Comparison of ENCODE assay signal across 10 cellular contexts in genomic region chr14:75022655-75023054, GRCh38. TPM values are rescaled to one million over a fixed set of nuclear protein-coding genes. Genes with fewer than 3 reads are reported as not detected.
A peak's percentile ranks its signal among the peaks of the same experiment; 100 is the strongest.
DNase-seq lines count a peak whose midpoint lies in the region; ATAC-seq and TF ChIP-seq lines count a peak whose summit lies in the region.
"Had no signal": no experiment of that assay in that cellular context is flagged by ENCODE, and none has a peak within 500 bp of the region (broad histone marks: within the 10 kb centered on the region; RNA-seq: fewer than 3 reads in every experiment).

No MANE protein-coding gene starts in this region.

- H3K36me3 ChIP-seq in Panc1 (ENCODE audit: control insufficient read depth, insufficient read depth, low read length): peaks cover 14% of the 10 kb centered on the region
- peaks cover 11 to 13% of the 10 kb centered on the region in 2 donors for H3K36me3 ChIP-seq in thyroid gland

- H3K27me3 ChIP-seq in Panc1 (ENCODE audit: control insufficient read depth, insufficient read depth, low read length) (no peaks in the 10 kb centered on the region), thyroid gland (no peaks in the 10 kb centered on the region)

- WGBS in thyroid gland, 2 donors: 64 to 71% methylated on average over 8 of the region's 8 CpGs

- CTCF ChIA-PET in Panc1 (lab: Charles Lee): interaction anchor here (0.5 to 0.7 kb wide), 2 partner anchors 288 to 728 kb away, joined by 3 to 5 read pairs; no protein-coding TSS in a partner anchor

- POLR2A ChIA-PET in Panc1 (lab: Charles Lee): no interaction called here

- no peak overlapping the region for H3K4me3 ChIP-seq in Panc1 (ENCODE audit: low read depth in 2 of 2, low read length in 2 of 2)
- H3K4me3 ChIP-seq in fibroblast of the aortic adventitia (ENCODE audit: low read depth, low read length): no peak overlapping the region
- no peak overlapping the region for H3K4me3 ChIP-seq in thyroid gland (replicated peaks in 1 of 3)

- no TSS peak for BruUV-seq in Panc1 (replicated peaks; lab: Mats Ljungman, UMichigan)

- peaks cover 9% of the 10 kb centered on the region for H3K36me3 Mint-ChIP-seq in activated naive CD8-positive, alpha-beta T cell treated with anti-CD3 and anti-CD28 coated beads for 36 hours
- H3K36me3 Mint-ChIP-seq in activated naive CD8-positive, alpha-beta T cell treated with anti-CD3 and anti-CD28 coated beads, Interleukin-2, amount 50 U/mL, for 24 hours (ENCODE audit: low read depth): peaks cover 32% of the 10 kb centered on the region

- TF ChIP-seq POLR2A in thyroid gland (IDR thresholded peaks at IDR 0.05): no peak

- no peaks in the 10 kb centered on the region for H3K4me1 ChIP-seq in Panc1 (ENCODE audit: control insufficient read depth, insufficient read depth, low read length)
- H3K4me1 ChIP-seq in thyroid gland: peaks cover 9 to 24% of the 10 kb centered on the region in 2 donors

- TF ChIP-seq CTCF in Panc1 (IDR thresholded peaks at IDR 0.05): peak; percentile 61
- TF ChIP-seq CTCF in fibroblast of the aortic adventitia (IDR thresholded peaks at IDR 0.05; ENCODE audit: insufficient read depth, low read length): peak; percentile 33
- TF ChIP-seq CTCF in thyroid gland (IDR thresholded peaks at IDR 0.05): peak in 5 of 6 experiments; percentile 10 to 50 (median 42)

- no peak for ATAC-seq in activated naive CD8-positive, alpha-beta T cell treated with anti-CD3 and anti-CD28 coated beads, Interleukin-2, amount 50 U/mL, for 24 hours
- ATAC-seq in Panc1: peak; percentile 77; the same call in 1 of the 2 replicates
- ATAC-seq in HG03045 (IDR thresholded peaks at IDR 0.05; ENCODE audit: unreplicated experiment): no peak

- no peak overlapping the region for H3K27ac Mint-ChIP-seq in activated naive CD8-positive, alpha-beta T cell treated with anti-CD3 and anti-CD28 coated beads for 36 hours
- H3K27ac Mint-ChIP-seq in activated naive CD8-positive, alpha-beta T cell treated with anti-CD3 and anti-CD28 coated beads, Interleukin-2, amount 50 U/mL, for 24 hours: no peak overlapping the region

- in situ Hi-C loops in Panc1 (cut with HindIII; ENCODE audit: low pct_unique_long_range_greater_than_20kb, low sequenced_read_pairs): no loop called here

- H3K9me3 ChIP-seq in Panc1 (ENCODE audit: control insufficient read depth, insufficient read depth, low read depth, low read length): no peaks in the 10 kb centered on the region
- H3K9me3 ChIP-seq in thyroid gland: no peaks in the 10 kb centered on the region

- H3K9me3 Mint-ChIP-seq in activated naive CD8-positive, alpha-beta T cell treated with anti-CD3 and anti-CD28 coated beads for 36 hours: no peaks in the 10 kb centered on the region
- no peaks in the 10 kb centered on the region for H3K9me3 Mint-ChIP-seq in activated naive CD8-positive, alpha-beta T cell treated with anti-CD3 and anti-CD28 coated beads, Interleukin-2, amount 50 U/mL, for 24 hours

- DNase-seq in activated naive CD8-positive, alpha-beta T cell treated with anti-CD3 and anti-CD28 coated beads for 36 hours: peak; percentile 10
- no peak for DNase-seq in activated naive CD8-positive, alpha-beta T cell treated with anti-CD3 and anti-CD28 coated beads, Interleukin-2, amount 50 U/mL, for 24 hours
- DNase-seq in Panc1 (ENCODE audit: low read depth, low spot score) (no peak), fibroblast of the aortic adventitia (ENCODE audit: low read depth) (no peak), thyroid gland (peak; percentile 71), GM19238 (ENCODE audit: insufficient read length, low spot score) (no peak), NCI-H1930 (lab: John Stamatoyannopoulos, UW) (no peak)
- DNase-seq: GF-D8; stimulated activated CD8-positive, alpha-beta memory T cell treated with anti-CD3 and anti-CD28 coated beads, Interleukin-4, amount 100 ng/mL, for 48 hours had no signal

- H3K27ac ChIP-seq in Panc1 (ENCODE audit: low read length): no peak overlapping the region
- peak overlapping the region in 1 of 3 donors; percentile 20 for H3K27ac ChIP-seq in thyroid gland

- no peaks in the 10 kb centered on the region for H3K27me3 Mint-ChIP-seq in activated naive CD8-positive, alpha-beta T cell treated with anti-CD3 and anti-CD28 coated beads for 36 hours
- no peaks in the 10 kb centered on the region for H3K27me3 Mint-ChIP-seq in activated naive CD8-positive, alpha-beta T cell treated with anti-CD3 and anti-CD28 coated beads, Interleukin-2, amount 50 U/mL, for 24 hours

- H3K4me1 Mint-ChIP-seq in activated naive CD8-positive, alpha-beta T cell treated with anti-CD3 and anti-CD28 coated beads for 36 hours: no peaks in the 10 kb centered on the region
- no peaks in the 10 kb centered on the region for H3K4me1 Mint-ChIP-seq in activated naive CD8-positive, alpha-beta T cell treated with anti-CD3 and anti-CD28 coated beads, Interleukin-2, amount 50 U/mL, for 24 hours

- no peak overlapping the region for H3K4me3 Mint-ChIP-seq in activated naive CD8-positive, alpha-beta T cell treated with anti-CD3 and anti-CD28 coated beads for 36 hours
- no peak overlapping the region for H3K4me3 Mint-ChIP-seq in activated naive CD8-positive, alpha-beta T cell treated with anti-CD3 and anti-CD28 coated beads, Interleukin-2, amount 50 U/mL, for 24 hours

- intact Hi-C loops in Panc1 (cut with micrococcal nuclease; ENCODE audit: unreplicated experiment): no loop called here
- intact Hi-C loops in thyroid gland (cut with DNase I): no loop called here

RNA-seq across cellular contexts. Expression of gene EIF2B2, which starts 19.9 kb away (rescaled TPM):
- total RNA-seq in activated naive CD8-positive, alpha-beta T cell treated with anti-CD3 and anti-CD28 coated beads for 36 hours: 10 to 100 TPM; 55.6 to 60.1 TPM
- total RNA-seq in Panc1 (2021; ENCODE audit: unreplicated experiment) (37.5 TPM), fibroblast of the aortic adventitia (ENCODE audit: low replicate concordance) (16.4 and 34.2 TPM in 2 replicates), thyroid gland (10 to 100 TPM; 47.0 to 94.8 (median 69.3) TPM)
- polyA plus RNA-seq in Panc1 (2012; ENCODE audit: insufficient read length): 42.1 TPM

RNA-seq across cellular contexts. Expression of gene MLH3, which starts 28.6 kb away (rescaled TPM):
- total RNA-seq in activated naive CD8-positive, alpha-beta T cell treated with anti-CD3 and anti-CD28 coated beads for 36 hours: 10 to 100 TPM; 15.5 to 16.7 TPM
- total RNA-seq in Panc1 (2021; ENCODE audit: unreplicated experiment) (17.0 TPM), fibroblast of the aortic adventitia (ENCODE audit: low replicate concordance) (27.2 and 32.5 TPM in 2 replicates), thyroid gland (10 to 100 TPM; 48.1 to 68.1 (median 57.9) TPM)
- polyA plus RNA-seq in Panc1 (2012; ENCODE audit: insufficient read length): 14.3 TPM

RNA-seq across cellular contexts. Expression of gene ACYP1, which starts 41.2 kb away (rescaled TPM):
- 10 to 100 TPM; 27.7 to 29.0 TPM for total RNA-seq in activated naive CD8-positive, alpha-beta T cell treated with anti-CD3 and anti-CD28 coated beads for 36 hours
- total RNA-seq in Panc1 (2021; ENCODE audit: unreplicated experiment) (21.3 TPM), fibroblast of the aortic adventitia (ENCODE audit: low replicate concordance) (18.3 TPM in 1 of 2 replicates, not detected in the other), thyroid gland (10 to 100 TPM; 24.0 to 48.8 (median 36.1) TPM)
- polyA plus RNA-seq in Panc1 (2012; ENCODE audit: insufficient read length): 15.3 TPM

RNA-seq across cellular contexts. Expression of gene ZC2HC1C, which starts 46.8 kb away (rescaled TPM):
- under 1 TPM; 0.40 to 0.56 TPM for total RNA-seq in activated naive CD8-positive, alpha-beta T cell treated with anti-CD3 and anti-CD28 coated beads for 36 hours
- 5.2 TPM for total RNA-seq in Panc1 (2021; ENCODE audit: unreplicated experiment)
- 3.4 TPM for polyA plus RNA-seq in Panc1 (2012; ENCODE audit: insufficient read length)
- 0.90 and 1.6 TPM in 2 replicates for total RNA-seq in fibroblast of the aortic adventitia (ENCODE audit: low replicate concordance)
- total RNA-seq in thyroid gland: 10 to 100 TPM in 2 of 4 donors, 1 to 10 TPM in 2; 8.3 to 15.8 (median 12.4) TPM

Comparison
In these comparisons a context has a peak if more than half of its experiments do, and no peak if none do; other contexts are left out.
1. DNase-seq: peak in activated naive CD8-positive, alpha-beta T cell treated with anti-CD3 and anti-CD28 coated beads for 36 hours (single experiment) and thyroid gland (2 of 2); none in activated naive CD8-positive, alpha-beta T cell treated with anti-CD3 and anti-CD28 coated beads, Interleukin-2, amount 50 U/mL, for 24 hours (single experiment), Panc1 (single experiment), fibroblast of the aortic adventitia (single experiment), GM19238 (single experiment) and NCI-H1930 (0 of 2).
2. Peak in every context shown above with its lines, with median percentiles within 50 percentile points of each other: CTCF ChIP-seq.